ENCODE assay signal across 8 cellular contexts in the genomic region with DNA sequence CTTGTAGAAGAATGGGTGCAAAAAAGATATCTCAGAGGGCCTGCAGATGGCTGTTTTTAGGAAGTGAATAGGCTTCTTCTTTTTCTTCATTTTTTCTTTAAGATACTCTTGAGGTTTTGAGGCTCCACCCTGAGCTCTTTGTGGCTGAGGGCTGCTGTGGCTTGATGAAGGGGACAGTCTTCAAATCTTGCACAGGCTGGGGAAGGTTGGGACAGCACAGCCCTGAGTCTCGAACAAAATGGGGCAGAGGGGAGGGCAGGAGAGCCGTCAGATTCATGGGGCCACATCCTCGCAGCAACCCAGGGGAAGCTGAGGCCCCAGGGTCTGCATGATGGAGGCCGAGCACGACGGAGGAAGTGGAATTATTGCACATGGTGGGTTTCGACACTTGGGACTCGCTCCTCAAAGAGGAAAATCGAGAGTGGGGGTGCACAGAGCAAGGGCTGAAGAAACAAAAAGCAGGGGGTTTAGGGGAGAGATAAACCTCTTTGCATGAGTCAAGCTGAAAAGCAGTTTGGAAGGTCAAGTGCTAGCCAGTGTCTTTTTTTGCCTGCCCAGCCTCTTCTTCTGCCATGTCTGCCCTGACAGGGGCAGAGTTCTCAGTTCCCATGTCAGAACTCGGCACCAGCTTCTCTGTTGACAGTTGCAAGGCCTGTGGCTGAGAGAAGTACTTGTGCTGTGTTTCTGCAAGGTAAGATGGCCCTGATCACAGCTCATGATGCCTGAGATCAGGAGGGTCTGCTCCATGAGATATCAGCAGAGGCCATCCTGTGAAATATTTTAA. TPM values are rescaled to one million over a fixed set of nuclear protein-coding genes. Genes with fewer than 3 reads are reported as not detected.
A peak's percentile ranks its signal among the peaks of the same experiment; 100 is the strongest.
DNase-seq lines count a peak whose midpoint lies in the region; ATAC-seq and TF ChIP-seq lines count a peak whose summit lies in the region.

No MANE protein-coding gene starts in this region.

- peaks cover 26% of the 10 kb centered on the region for H3K36me3 Mint-ChIP-seq in stimulated activated effector memory CD8-positive, alpha-beta T cell treated with anti-CD3 and anti-CD28 coated beads, Interleukin-12 subunit alpha, Interleukin-12 subunit beta, amount 100 ng/mL, for 72 hours

- no peak overlapping the region for H3K9ac ChIP-seq in duodenal mucosa (ENCODE audit: low read depth in 1 of 2, low read length in 2 of 2)

- peak overlapping the region; percentile 72 for H3K4me3 Mint-ChIP-seq in stimulated activated effector memory CD8-positive, alpha-beta T cell treated with anti-CD3 and anti-CD28 coated beads, Interleukin-12 subunit alpha, Interleukin-12 subunit beta, amount 100 ng/mL, for 72 hours

- H3K4me2 ChIP-seq in OCI-LY7 (ENCODE audit: low read length) = peak overlapping the region; percentile 5; the same call in 1 of the 2 replicates

- no peaks in the 10 kb centered on the region for H3K27me3 ChIP-seq in duodenal mucosa (ENCODE audit: control insufficient read depth in 1 of 2, insufficient read depth in 2 of 2, low read length in 2 of 2)

- POLR2A ChIA-PET in OCI-LY7 (lab: Charles Lee) = interaction anchor here (0.8 to 1.2 kb wide), 5 partner anchors 10 to 98 kb away, joined by 3 to 5 read pairs (median 3); no protein-coding TSS in a partner anchor

- H3K4me3 ChIP-seq in OCI-LY7 (ENCODE audit: low read depth, low read length, poor library complexity, severe bottlenecking) (no peak overlapping the region), duodenal mucosa (ENCODE audit: low read depth in 1 of 2, low read length in 2 of 2) (peak overlapping the region; percentile 16 to 35)

- H3K4me1 ChIP-seq in OCI-LY7 (ENCODE audit: insufficient read depth, low read length, poor library complexity, severe bottlenecking) (peaks cover 46% of the 10 kb centered on the region), duodenal mucosa (ENCODE audit: control insufficient read depth in 1 of 2, insufficient read depth in 2 of 2, low read length in 2 of 2) (peaks cover 63 to 72% of the 10 kb centered on the region in 2 donors)

- H3K4me1 Mint-ChIP-seq in stimulated activated effector memory CD8-positive, alpha-beta T cell treated with anti-CD3 and anti-CD28 coated beads, Interleukin-12 subunit alpha, Interleukin-12 subunit beta, amount 100 ng/mL, for 72 hours = peaks cover 90% of the 10 kb centered on the region

- H2AFZ ChIP-seq in OCI-LY7 (ENCODE audit: low read length) = no peak overlapping the region

- peak; percentile 5 for ATAC-seq in stimulated activated effector memory CD8-positive, alpha-beta T cell treated with anti-CD3 and anti-CD28 coated beads, Interleukin-12 subunit alpha, Interleukin-12 subunit beta, amount 100 ng/mL, for 72 hours
- ATAC-seq in HG03039 (IDR thresholded peaks at IDR 0.05; ENCODE audit: unreplicated experiment) (no peak), HG02840 (IDR thresholded peaks at IDR 0.05; ENCODE audit: low FRiP score, unreplicated experiment) (no peak)

- H3K79me2 ChIP-seq in OCI-LY7 (ENCODE audit: insufficient read depth, low read depth, low read length) = peaks cover 5% of the 10 kb centered on the region; the same call in 1 of the 2 replicates

- H3K9me2 ChIP-seq in OCI-LY7 (ENCODE audit: insufficient read depth, low read length) = no peaks in the 10 kb centered on the region

- H3K9me3 Mint-ChIP-seq in stimulated activated effector memory CD8-positive, alpha-beta T cell treated with anti-CD3 and anti-CD28 coated beads, Interleukin-12 subunit alpha, Interleukin-12 subunit beta, amount 100 ng/mL, for 72 hours = no peaks in the 10 kb centered on the region

- intact Hi-C loops in OCI-LY7 (cut with micrococcal nuclease; ENCODE audit: unreplicated experiment) = no loop called here

- DNase-seq in activated CD8-positive, alpha-beta memory T cell treated with anti-CD3 and anti-CD28 coated beads for 24 hours = peak; percentile 77
- no peak for DNase-seq in activated CD8-positive, alpha-beta memory T cell treated with anti-CD3 and anti-CD28 coated beads, Interleukin-2, amount 50 U/mL, for 4 hours
- DNase-seq in OCI-LY7 (ENCODE audit: low spot score) = no peak
- DNase-seq in stimulated activated effector memory CD8-positive, alpha-beta T cell treated with anti-CD3 and anti-CD28 coated beads, Interleukin-12 subunit alpha, Interleukin-12 subunit beta, amount 100 ng/mL, for 72 hours (ENCODE audit: low spot score in 2 of 2) = no peak
- DNase-seq in NCI-H2227 treated with DMSO at 0.1 percent for 48 hours (lab: John Stamatoyannopoulos, UW) = no peak

- H3K27ac Mint-ChIP-seq in stimulated activated effector memory CD8-positive, alpha-beta T cell treated with anti-CD3 and anti-CD28 coated beads, Interleukin-12 subunit alpha, Interleukin-12 subunit beta, amount 100 ng/mL, for 72 hours = peak overlapping the region; percentile 88

- CTCF ChIA-PET in OCI-LY7 (lab: Charles Lee; ENCODE audit: unreplicated experiment) = interaction anchor here (1.6 kb wide), 1 partner anchor 23 kb away, joined by 4 read pairs; no protein-coding TSS in a partner anchor

- H3K9me3 ChIP-seq in OCI-LY7 (ENCODE audit: low read length) (no peaks in the 10 kb centered on the region), duodenal mucosa (ENCODE audit: control insufficient read depth in 1 of 2, low read length in 2 of 2) (no peaks in the 10 kb centered on the region)

- H3K36me3 ChIP-seq in OCI-LY7 (ENCODE audit: insufficient read depth, low read length) (no peaks in the 10 kb centered on the region), duodenal mucosa (ENCODE audit: control insufficient read depth in 1 of 2, insufficient read depth in 2 of 2, low read length in 2 of 2) (no peaks in the 10 kb centered on the region)

- no peak for TF ChIP-seq CTCF in OCI-LY7 (conservative IDR thresholded peaks at IDR 0.05; ENCODE audit: low read length)

- H3K27ac ChIP-seq in OCI-LY7 (ENCODE audit: low read depth, low read length, poor library complexity, severe bottlenecking) (no peak overlapping the region), duodenal mucosa (ENCODE audit: low read depth, low read length) (peak overlapping the region; percentile 48)

- no peaks in the 10 kb centered on the region for H4K20me1 ChIP-seq in OCI-LY7 (ENCODE audit: insufficient read depth, low read length)

- no TSS peak for BruUV-seq in OCI-LY7 (replicated peaks; lab: Mats Ljungman, UMichigan)

RNA-seq across cellular contexts. Expression of gene INPP4A, which starts 19.5 kb away (rescaled TPM):
- 14.3 and 28.5 TPM in 2 replicates for total RNA-seq in OCI-LY7 (2014; rRNA removed; shearing (Covaris generic))
- total RNA-seq in OCI-LY7 (2022) = 27.5 and 28.6 TPM in 2 replicates
